Comparison of ENCODE assay signal across 11 cellular contexts in genomic region chr12:109797905-109798669, GRCh38. TPM values are rescaled to one million over a fixed set of nuclear protein-coding genes. Genes with fewer than 3 reads are reported as not detected.
DNase-seq lines count a peak whose midpoint lies in the region; ATAC-seq and TF ChIP-seq lines count a peak whose summit lies in the region.
"Had no signal": no experiment of that assay in that cellular context is flagged by ENCODE, and none has a peak within 500 bp of the region (broad histone marks: within the 10 kb centered on the region; RNA-seq: fewer than 3 reads in every experiment).

No MANE protein-coding gene starts in this region.

- no peaks in the 10 kb centered on the region for H3K79me2 ChIP-seq in KMS-11 (ENCODE audit: insufficient read depth, low read depth)

- no peaks in the 10 kb centered on the region for H3K4me1 ChIP-seq in KMS-11 (ENCODE audit: low read depth, poor library complexity, severe bottlenecking)
- H3K4me1 ChIP-seq: vagina had no signal

- H3K36me3 ChIP-seq in KMS-11 (ENCODE audit: insufficient read depth), result no peaks in the 10 kb centered on the region
- H3K36me3 ChIP-seq: vagina had no signal

- H3K27me3 ChIP-seq in KMS-11 (ENCODE audit: insufficient read depth, low read depth), result no peaks in the 10 kb centered on the region; the same call in 1 of the 2 replicates
- H3K27me3 ChIP-seq: vagina had no signal

- DNase-seq in NCI-H1694 (lab: John Stamatoyannopoulos, UW) (peak; percentile 12), NCI-H1694 treated with DMSO at 0.1 percent for 48 hours (lab: John Stamatoyannopoulos, UW) (no peak), UCSD-AML1 (lab: John Stamatoyannopoulos, UW; ENCODE audit: unreplicated experiment) (peak; percentile 46), myocyte (ENCODE audit: low read depth) (peak; percentile 33), NCI-H1048 (lab: John Stamatoyannopoulos, UW) (no peak)
- DNase-seq in activated CD8-positive, alpha-beta memory T cell treated with anti-CD3 and anti-CD28 coated beads, Interleukin-2, amount 50 U/mL, for 4 hours, result no peak
- DNase-seq: activated effector memory CD4-positive, alpha-beta T cell treated with anti-CD3 and anti-CD28 coated beads, Interleukin-2, amount 50 U/mL, for 16 hours; NCI-H187 had no signal

- no peak overlapping the region for H2AFZ ChIP-seq in KMS-11 (ENCODE audit: low read depth)

- no peak overlapping the region for H3K4me3 ChIP-seq in KMS-11 (IDR thresholded peaks at IDR 0.05; ENCODE audit: insufficient read depth, low read depth, low read length)
- H3K4me3 ChIP-seq: vagina had no signal

- no peak overlapping the region for H3K4me2 ChIP-seq in KMS-11

- H3K9ac ChIP-seq in KMS-11, result no peak overlapping the region

- no peaks in the 10 kb centered on the region for H4K20me1 ChIP-seq in KMS-11 (ENCODE audit: insufficient read depth)

- ATAC-seq in GM21367 (IDR thresholded peaks at IDR 0.05; ENCODE audit: unreplicated experiment), result no peak

- peak; percentile 23; the same call in 1 of the 2 replicates for TF ChIP-seq CTCF in KMS-11 (conservative IDR thresholded peaks at IDR 0.05; ENCODE audit: low read depth, low read length)

- no peak overlapping the region for H3K27ac ChIP-seq in KMS-11
- H3K27ac ChIP-seq: vagina had no signal

RNA-seq across cellular contexts. Expression of gene TRPV4, which starts 35.1 kb away (rescaled TPM):
- total RNA-seq in myocyte, result 0.08 and 0.31 TPM in 2 replicates
- 0.06 TPM for polyA plus RNA-seq in myocyte (2012)

Comparison
In these comparisons a context has a peak if more than half of its experiments do, and no peak if none do; other contexts are left out.
1. DNase-seq: peak in NCI-H1694 (single experiment), UCSD-AML1 (single experiment) and myocyte (single experiment); none in NCI-H1694 treated with DMSO at 0.1 percent for 48 hours (single experiment), activated CD8-positive, alpha-beta memory T cell treated with anti-CD3 and anti-CD28 coated beads, Interleukin-2, amount 50 U/mL, for 4 hours (single experiment) and NCI-H1048 (single experiment).